Comparison of ENCODE assay signal across 27 cellular contexts in genomic region chr7:37097276-37097675, GRCh38.
DNase-seq lines count a peak whose midpoint lies in the region; ATAC-seq, FAIRE-seq and TF ChIP-seq lines count a peak whose summit lies in the region.
"Had no signal": no experiment of that assay in that cellular context is flagged by ENCODE, and none has a peak within 500 bp of the region (broad histone marks: within the 10 kb centered on the region; RNA-seq: fewer than 3 reads in every experiment).

No MANE protein-coding gene starts in this region.

- in situ Hi-C loops in K562 (cut with MboI) = no loop called here

- H3K4me1 ChIP-seq in CD8-positive, alpha-beta T cell (ENCODE audit: insufficient read depth, low read length) = peaks cover 21% of the 10 kb centered on the region
- H3K4me1 ChIP-seq in Loucy (ENCODE audit: insufficient read depth, low read length, poor library complexity, severe bottlenecking) (peaks cover 8% of the 10 kb centered on the region), K562 (replicated peaks in 1 of 2; ENCODE audit: control insufficient read depth in 2 of 2, insufficient read depth in 2 of 2, low read length in 2 of 2) (no peaks in the 10 kb centered on the region), stomach (peaks cover 0 to 10% (median 6%) of the 10 kb centered on the region in 4 donors)
- H3K4me1 ChIP-seq: suprapubic skin, vagina had no signal

- peak; percentile 31 to 56 for TF ChIP-seq RAD21 in K562 (CRISPR knock-in tag; conservative IDR thresholded peaks at IDR 0.05 in 1 of 2, IDR thresholded peaks at IDR 0.05 in 1 of 2)

- H3K79me2 ChIP-seq in Loucy (ENCODE audit: insufficient read depth, low read length) (no peaks in the 10 kb centered on the region), K562 (ENCODE audit: control insufficient read depth, insufficient read depth, low read length) (no peaks in the 10 kb centered on the region)

- H2AFZ ChIP-seq in Loucy (ENCODE audit: low read length) (no peak overlapping the region), K562 (ENCODE audit: low read depth, low read length) (no peak overlapping the region)

- no peaks in the 10 kb centered on the region for H3F3A ChIP-seq in Loucy (ENCODE audit: low read depth)

- H3K4me2 ChIP-seq in Loucy (ENCODE audit: low read depth, low read length, poor library complexity, severe bottlenecking) (no peak overlapping the region), K562 (ENCODE audit: insufficient read depth, low read length) (no peak overlapping the region)

- H3K9me3 ChIP-seq in CD8-positive, alpha-beta T cell (ENCODE audit: low read length) = no peaks in the 10 kb centered on the region
- H3K9me3 ChIP-seq in Loucy (ENCODE audit: insufficient read depth, low read depth, low read length) = no peaks in the 10 kb centered on the region
- no peaks in the 10 kb centered on the region for H3K9me3 ChIP-seq in K562 (replicated peaks; ENCODE audit: control insufficient read depth, insufficient read depth, low read depth, low read length)
- no peaks in the 10 kb centered on the region for H3K9me3 ChIP-seq in stomach
- H3K9me3 ChIP-seq: pancreas, suprapubic skin, vagina had no signal

- H3K27ac Mint-ChIP-seq in CD8-positive, alpha-beta T cell = peak overlapping the region; percentile 55
- H3K27ac Mint-ChIP-seq in memory B cell = peak overlapping the region; percentile 10
- no peak overlapping the region for H3K27ac Mint-ChIP-seq in activated CD4-positive, alpha-beta T cell treated with anti-CD3 and anti-CD28 coated beads, Interleukin-2, amount 10 ng/mL, durations not matched to agents 7 days and 5 days
- H3K27ac Mint-ChIP-seq: activated CD8-positive, alpha-beta T cell treated with anti-CD3 and anti-CD28 coated beads for 36 hours; activated naive CD4-positive, alpha-beta T cell treated with anti-CD3 and anti-CD28 coated beads for 36 hours; effector memory CD8-positive, alpha-beta T cell; natural killer cell had no signal

- no peak overlapping the region for H3K4me3 Mint-ChIP-seq in CD8-positive, alpha-beta T cell
- no peak overlapping the region for H3K4me3 Mint-ChIP-seq in memory B cell
- no peak overlapping the region for H3K4me3 Mint-ChIP-seq in activated CD4-positive, alpha-beta T cell treated with anti-CD3 and anti-CD28 coated beads, Interleukin-2, amount 10 ng/mL, durations not matched to agents 7 days and 5 days
- H3K4me3 Mint-ChIP-seq: activated CD8-positive, alpha-beta T cell treated with anti-CD3 and anti-CD28 coated beads for 36 hours; activated naive CD4-positive, alpha-beta T cell treated with anti-CD3 and anti-CD28 coated beads for 36 hours; CD8-positive, alpha-beta memory T cell; effector memory CD8-positive, alpha-beta T cell; natural killer cell had no signal

- TF ChIP-seq POLR2A in K562 (conservative IDR thresholded peaks at IDR 0.05) = no peak
- TF ChIP-seq POLR2A in stomach (IDR thresholded peaks at IDR 0.05) = no peak

- no peak for DNase-seq in CD8-positive, alpha-beta T cell
- DNase-seq in K562 (ENCODE audit: extremely low read depth in 1 of 4, low spot score in 3 of 4) = peak in 1 of 4 experiments; percentile 5
- DNase-seq in memory B cell (ENCODE audit: low spot score in 2 of 2) = no peak
- DNase-seq in activated T-cell treated with anti-CD3 and anti-CD28 coated beads, Interleukin-2, amount 50 U/mL, for 48 hours = no peak
- no peak for DNase-seq in activated CD4-positive, alpha-beta T cell treated with anti-CD3 and anti-CD28 coated beads, Interleukin-2, amount 10 ng/mL, durations not matched to agents 7 days and 5 days
- DNase-seq in stomach = no peak
- DNase-seq: activated CD4-positive, CD25-positive, alpha-beta regulatory T cell; activated CD8-positive, alpha-beta T cell treated with anti-CD3 and anti-CD28 coated beads for 36 hours; activated naive CD4-positive, alpha-beta T cell treated with anti-CD3 and anti-CD28 coated beads for 36 hours; CD8-positive, alpha-beta memory T cell; central memory CD4-positive, alpha-beta T cell; effector memory CD8-positive, alpha-beta T cell; KG1; left cardiac atrium; natural killer cell; NCI-H1092 treated with DMSO at 0.1 percent for 48 hours; NCI-H2029 treated with DMSO at 0.1 percent for 48 hours; NCI-H446 treated with DMSO at 0.1 percent for 48 hours; pancreas; right cardiac atrium; T-helper 9 cell had no signal

- H3K9ac ChIP-seq in Loucy (ENCODE audit: low read depth, low read length, poor library complexity, severe bottlenecking) (no peak overlapping the region), K562 (ENCODE audit: insufficient read depth in 1 of 2, low read depth in 2 of 2, low read length in 2 of 2) (no peak overlapping the region)

- intact Hi-C loops in CD8-positive, alpha-beta T cell (cut with DNase I, micrococcal nuclease) = no loop called here
- intact Hi-C loops in K562 (cut with micrococcal nuclease) = loop anchor here (1.0 to 5.0 kb wide), 2 partner anchors 85 to 100 kb away; no protein-coding TSS in a partner anchor
- intact Hi-C loops in stomach (cut with DNase I; ENCODE audit: low total_unique reads) = no loop called here

- peaks cover 53% of the 10 kb centered on the region for H3K36me3 Mint-ChIP-seq in CD8-positive, alpha-beta T cell
- peaks cover 57% of the 10 kb centered on the region for H3K36me3 Mint-ChIP-seq in memory B cell
- H3K36me3 Mint-ChIP-seq in activated CD4-positive, alpha-beta T cell treated with anti-CD3 and anti-CD28 coated beads, Interleukin-2, amount 10 ng/mL, durations not matched to agents 7 days and 5 days (ENCODE audit: low read depth) = peaks cover 48% of the 10 kb centered on the region

- peak; percentile 58 for FAIRE-seq in K562 (lab: Jason Lieb, UNC)
- FAIRE-seq: pancreas had no signal

- ATAC-seq in CD8-positive, alpha-beta T cell = no peak
- ATAC-seq in K562 = no peak
- ATAC-seq in memory B cell (ENCODE audit: low read depth) = no peak
- no peak for ATAC-seq in GM19397 (IDR thresholded peaks at IDR 0.05; ENCODE audit: unreplicated experiment)
- ATAC-seq: activated CD8-positive, alpha-beta T cell treated with anti-CD3 and anti-CD28 coated beads for 36 hours; effector memory CD8-positive, alpha-beta T cell; left cardiac atrium; pancreas; right cardiac atrium; SK-N-SH treated with all-trans-retinoic acid at 6 μM for 48 hours had no signal

- POLR2A ChIA-PET in CD8-positive, alpha-beta T cell (lab: Charles Lee) = no interaction called here
- POLR2A ChIA-PET in K562 (lab: Yijun Ruan, JAX) = interaction anchor here (1.0 kb wide), 1 partner anchor 19 kb away, joined by 3 read pairs; no protein-coding TSS in a partner anchor
- POLR2A ChIA-PET in activated CD4-positive, alpha-beta T cell treated with anti-CD3 and anti-CD28 coated beads, Interleukin-2, amount 10 ng/mL, durations not matched to agents 7 days and 5 days (lab: Charles Lee) = no interaction called here

- no peak for TF ChIP-seq CTCF in CD8-positive, alpha-beta T cell (IDR thresholded peaks at IDR 0.05)
- TF ChIP-seq CTCF in Loucy (conservative IDR thresholded peaks at IDR 0.05; ENCODE audit: low read length) (peak; percentile 54), K562 (IDR thresholded peaks at IDR 0.05 in 2 of 3, conservative IDR thresholded peaks at IDR 0.05 in 1 of 3; ENCODE audit: insufficient read depth in 2 of 3, low read depth in 1 of 3, low read length in 3 of 3) (peak; percentile 13 to 37 (median 29); a peak in 2 of 6 replicates), stomach (IDR thresholded peaks at IDR 0.05) (no peak)

- peaks cover 27% of the 10 kb centered on the region for H3K4me1 Mint-ChIP-seq in CD8-positive, alpha-beta T cell (ENCODE audit: low read depth)
- H3K4me1 Mint-ChIP-seq in memory B cell = peaks cover 10% of the 10 kb centered on the region
- H3K4me1 Mint-ChIP-seq in activated CD4-positive, alpha-beta T cell treated with anti-CD3 and anti-CD28 coated beads, Interleukin-2, amount 10 ng/mL, durations not matched to agents 7 days and 5 days = peaks cover 22% of the 10 kb centered on the region

- H3K9me3 Mint-ChIP-seq in CD8-positive, alpha-beta T cell = no peaks in the 10 kb centered on the region
- no peaks in the 10 kb centered on the region for H3K9me3 Mint-ChIP-seq in memory B cell
- peaks cover 3% of the 10 kb centered on the region for H3K9me3 Mint-ChIP-seq in activated CD4-positive, alpha-beta T cell treated with anti-CD3 and anti-CD28 coated beads, Interleukin-2, amount 10 ng/mL, durations not matched to agents 7 days and 5 days
- H3K9me3 Mint-ChIP-seq: activated CD8-positive, alpha-beta T cell treated with anti-CD3 and anti-CD28 coated beads for 36 hours; activated naive CD4-positive, alpha-beta T cell treated with anti-CD3 and anti-CD28 coated beads for 36 hours; CD8-positive, alpha-beta memory T cell; effector memory CD8-positive, alpha-beta T cell; natural killer cell had no signal

- CTCF ChIA-PET in CD8-positive, alpha-beta T cell (lab: Charles Lee) = no interaction called here
- CTCF ChIA-PET in K562 (lab: Yijun Ruan, JAX; ENCODE audit: low intra/inter-chr PET ratio) = no interaction called here
- CTCF ChIA-PET in activated CD4-positive, alpha-beta T cell treated with anti-CD3 and anti-CD28 coated beads, Interleukin-2, amount 10 ng/mL, durations not matched to agents 7 days and 5 days (lab: Charles Lee) = no interaction called here

- no peaks in the 10 kb centered on the region for H3K27me3 Mint-ChIP-seq in CD8-positive, alpha-beta T cell (ENCODE audit: low read depth)
- H3K27me3 Mint-ChIP-seq in memory B cell = no peaks in the 10 kb centered on the region
- no peaks in the 10 kb centered on the region for H3K27me3 Mint-ChIP-seq in activated CD4-positive, alpha-beta T cell treated with anti-CD3 and anti-CD28 coated beads, Interleukin-2, amount 10 ng/mL, durations not matched to agents 7 days and 5 days
- H3K27me3 Mint-ChIP-seq: activated CD8-positive, alpha-beta T cell treated with anti-CD3 and anti-CD28 coated beads for 36 hours; effector memory CD8-positive, alpha-beta T cell had no signal

- H3K9me2 ChIP-seq in Loucy (replicated peaks; ENCODE audit: low read depth, low read length) = no peaks in the 10 kb centered on the region

- WGBS in K562 (ENCODE audit: insufficient coverage, low coverage, missing lambda C conversion rate) = 0% methylated on average over 7 of the region's 8 CpGs
- 88 to 95% (median 92%) methylated on average over 8 of the region's 8 CpGs for WGBS in stomach, 5 donors

- H3K9me1 ChIP-seq in K562 (ENCODE audit: control insufficient read depth, insufficient read depth, low read length) = no peaks in the 10 kb centered on the region

- no TSS peak for BruUV-seq in K562 (replicated peaks; lab: Mats Ljungman, UMichigan)

- no peak overlapping the region for H3K4me3 ChIP-seq in CD8-positive, alpha-beta T cell (ENCODE audit: low read depth, low read length)
- H3K4me3 ChIP-seq in Loucy (ENCODE audit: low read length, poor library complexity, severe bottlenecking) = no peak overlapping the region
- H3K4me3 ChIP-seq in K562 = no peak overlapping the region
- no peak overlapping the region for H3K4me3 ChIP-seq in stomach
- H3K4me3 ChIP-seq: pancreas, suprapubic skin, vagina had no signal

- H4K20me1 ChIP-seq in Loucy (ENCODE audit: insufficient read depth, low read length, poor library complexity, severe bottlenecking) (peaks cover 5% of the 10 kb centered on the region), K562 (replicated peaks; ENCODE audit: control insufficient read depth, insufficient read depth, low read length) (no peaks in the 10 kb centered on the region)

- no peak for TF ChIP-seq EP300 in K562 (IDR thresholded peaks at IDR 0.05; ENCODE audit: low read length)
- no peak for TF ChIP-seq EP300 in stomach (IDR thresholded peaks at IDR 0.05)

- peaks cover 4% of the 10 kb centered on the region for H3K36me3 ChIP-seq in CD8-positive, alpha-beta T cell (ENCODE audit: insufficient read depth, low read length)
- H3K36me3 ChIP-seq in Loucy (ENCODE audit: insufficient read depth, low read length) (peaks cover 40% of the 10 kb centered on the region; the same call in 1 of the 2 replicates), K562 (ENCODE audit: control insufficient read depth, insufficient read depth, low read length) (no peaks in the 10 kb centered on the region), stomach (peaks cover 0 to 14% (median 4%) of the 10 kb centered on the region in 4 donors)
- H3K36me3 ChIP-seq: pancreas, suprapubic skin, vagina had no signal

- no peaks in the 10 kb centered on the region for H3K27me3 ChIP-seq in CD8-positive, alpha-beta T cell (ENCODE audit: insufficient read depth, low read length)
- H3K27me3 ChIP-seq in Loucy (ENCODE audit: insufficient read depth, low read length, poor library complexity, severe bottlenecking) = no peaks in the 10 kb centered on the region
- H3K27me3 ChIP-seq in K562 (ENCODE audit: control insufficient read depth in 2 of 2, insufficient read depth in 2 of 2, low read length in 2 of 2) = no peaks in the 10 kb centered on the region
- no peaks in the 10 kb centered on the region for H3K27me3 ChIP-seq in stomach
- H3K27me3 ChIP-seq: pancreas, suprapubic skin, vagina had no signal

- no peak overlapping the region for H3K27ac ChIP-seq in CD8-positive, alpha-beta T cell (ENCODE audit: low read depth, low read length)
- H3K27ac ChIP-seq in K562 (ENCODE audit: extremely low read depth, low read depth, low read length) = no peak overlapping the region
- H3K27ac ChIP-seq in stomach = no peak overlapping the region
- H3K27ac ChIP-seq: pancreas, RWPE1, suprapubic skin, vagina had no signal

Comparison
In these comparisons a context has a peak if more than half of its experiments do, and no peak if none do; other contexts are left out.
1. CTCF ChIP-seq: peak in Loucy (single experiment) and K562 (3 of 3); none in CD8-positive, alpha-beta T cell (single experiment) and stomach (0 of 7).